In the genomic region with DNA sequence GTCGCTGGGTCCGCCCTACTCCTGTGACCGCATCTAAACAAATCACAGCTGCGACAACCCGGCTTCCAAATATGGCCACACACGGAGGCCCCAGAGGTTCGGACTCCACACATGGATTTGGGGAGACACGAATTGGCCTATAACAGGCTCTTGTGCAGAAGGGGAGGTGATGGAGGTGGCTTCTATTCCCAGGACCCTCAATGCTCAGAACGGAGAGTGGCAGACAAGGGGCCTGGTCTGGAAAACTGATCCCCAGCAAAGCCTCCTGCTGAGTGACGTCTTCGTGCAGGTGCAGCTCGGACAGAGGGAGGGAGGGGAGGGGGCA, we compare ENCODE assay signal across 13 cellular contexts.
DNase-seq lines count a peak whose midpoint lies in the region; ATAC-seq and TF ChIP-seq lines count a peak whose summit lies in the region.
"Had no signal": no experiment of that assay in that cellular context is flagged by ENCODE, and none has a peak within 500 bp of the region (broad histone marks: within the 10 kb centered on the region; RNA-seq: fewer than 3 reads in every experiment).

No MANE protein-coding gene starts in this region.

- H3K9me3 ChIP-seq in ES-I3 (ENCODE audit: control insufficient read depth, insufficient read depth, low read length) (no peaks in the 10 kb centered on the region), NT2/D1 (ENCODE audit: insufficient read depth, low read length) (peaks cover 15% of the 10 kb centered on the region), iPS-18a (ENCODE audit: control insufficient read depth, low read depth, low read length) (peaks cover 14% of the 10 kb centered on the region)

- H3K9ac ChIP-seq in ES-I3 (ENCODE audit: low read depth, low read length) = peak overlapping the region; percentile 33; the same call in 1 of the 2 replicates
- H3K9ac ChIP-seq in NT2/D1 (ENCODE audit: insufficient read length, low read depth) = no peak overlapping the region
- no peak overlapping the region for H3K9ac ChIP-seq in iPS-18a (ENCODE audit: low read length)

- no peaks in the 10 kb centered on the region for H3K27me3 Mint-ChIP-seq in progenitor cell of endocrine pancreas

- no peak for TF ChIP-seq CTCF in progenitor cell of endocrine pancreas (IDR thresholded peaks at IDR 0.05; ENCODE audit: unreplicated experiment)

- H3K4me1 ChIP-seq in ES-I3 (ENCODE audit: insufficient read depth, low read length) (no peaks in the 10 kb centered on the region), NT2/D1 (ENCODE audit: insufficient read depth, insufficient read length) (peaks cover 29% of the 10 kb centered on the region), iPS-18a (ENCODE audit: control insufficient read depth, low read depth, low read length) (no peaks in the 10 kb centered on the region)

- DNase-seq in NT2/D1 (ENCODE audit: low read depth, low spot score) (no peak), progenitor cell of endocrine pancreas (ENCODE audit: low spot score, unreplicated experiment) (no peak), NCI-H2081 treated with DMSO at 0.1 percent for 48 hours (lab: John Stamatoyannopoulos, UW) (no peak), SKM-1 (lab: John Stamatoyannopoulos, UW; ENCODE audit: unreplicated experiment) (no peak), dedifferentiated amniotic fluid mesenchymal stem cell (ENCODE audit: extremely low spot score) (no peak)
- DNase-seq: activated CD4-positive, alpha-beta T cell treated with anti-CD3 and anti-CD28 coated beads for 48 hours; COR-L47; OCI-M1 had no signal

- peaks cover 33% of the 10 kb centered on the region for H3K27me3 ChIP-seq in NT2/D1 (ENCODE audit: insufficient read depth, insufficient read length)
- H3K27me3 ChIP-seq in iPS-18a (ENCODE audit: control insufficient read depth, insufficient read depth, low read length) = peaks cover 24% of the 10 kb centered on the region

- peaks cover 7% of the 10 kb centered on the region for H3K36me3 Mint-ChIP-seq in progenitor cell of endocrine pancreas (ENCODE audit: insufficient read depth)

- no peak overlapping the region for H3K4me3 Mint-ChIP-seq in progenitor cell of endocrine pancreas (ENCODE audit: low read depth)

- peaks cover 8% of the 10 kb centered on the region for H3K4me1 Mint-ChIP-seq in progenitor cell of endocrine pancreas (ENCODE audit: low read depth)

- ATAC-seq in HG03280 (IDR thresholded peaks at IDR 0.05; ENCODE audit: unreplicated experiment) = no peak

- peaks cover 19% of the 10 kb centered on the region for H3K9me3 Mint-ChIP-seq in progenitor cell of endocrine pancreas (ENCODE audit: low read depth)

- peak overlapping the region; percentile 24 for H3K4me3 ChIP-seq in NT2/D1 (ENCODE audit: insufficient read length, low read depth)
- H3K4me3 ChIP-seq in iPS-18a (ENCODE audit: low read length) = peak overlapping the region; percentile 61
- H3K4me3 ChIP-seq: mucosa of descending colon had no signal

- no peak overlapping the region for H3K27ac ChIP-seq in iPS-18a (ENCODE audit: low read length)

- H3K27ac Mint-ChIP-seq in progenitor cell of endocrine pancreas = peak overlapping the region; percentile 29

- H3K36me3 ChIP-seq in ES-I3 (ENCODE audit: insufficient read depth, low read length) (no peaks in the 10 kb centered on the region), NT2/D1 (ENCODE audit: insufficient read depth, insufficient read length, low read length) (no peaks in the 10 kb centered on the region), iPS-18a (ENCODE audit: control insufficient read depth, low read depth, low read length) (no peaks in the 10 kb centered on the region)
- H3K36me3 ChIP-seq: tibial nerve had no signal
